13 cellular contexts compared by ENCODE assay signal in genomic region chr1:218823291-218823900, GRCh38.
DNase-seq lines count a peak whose midpoint lies in the region; ATAC-seq, FAIRE-seq and TF ChIP-seq lines count a peak whose summit lies in the region.
"Had no signal": no experiment of that assay in that cellular context is flagged by ENCODE, and none has a peak within 500 bp of the region (broad histone marks: within the 10 kb centered on the region; RNA-seq: fewer than 3 reads in every experiment).

No MANE protein-coding gene starts in this region.

- ATAC-seq in left colon: no peak

- FAIRE-seq in H54 (lab: Jason Lieb, UNC): peak; percentile 27
- FAIRE-seq: GM12892, islet of Langerhans had no signal

- DNase-seq in AG10803 (ENCODE audit: low read depth) (peak; percentile 87), H54 (ENCODE audit: insufficient read length, low spot score) (no peak), SJSA1 (ENCODE audit: low read depth in 1 of 2, low spot score in 2 of 2) (peak in 1 of 2 experiments; percentile 33), iris pigment epithelial cell (ENCODE audit: low read depth) (peak; percentile 98), left colon (no peak), NCI-H1092 (lab: John Stamatoyannopoulos, UW) (no peak), activated T-cell treated with anti-CD3 and anti-CD28 coated beads for 4 hours (no peak)
- DNase-seq in activated T-cell treated with anti-CD3 and anti-CD28 coated beads, Interleukin-2, amount 50 U/mL, for 48 hours: no peak
- DNase-seq: activated CD8-positive, alpha-beta memory T cell treated with anti-CD3 and anti-CD28 coated beads, Interleukin-2, amount 50 U/mL, for 48 hours; cortex of kidney; Karpas-422 had no signal

- no peak for TF ChIP-seq CTCF in AG10803 (conservative IDR thresholded peaks at IDR 0.05; ENCODE audit: low read length)

- H3K27ac ChIP-seq in SJSA1: peak overlapping the region; percentile 52

- H3K4me3 ChIP-seq in AG10803 (ENCODE audit: low read length) (no peak overlapping the region), SJSA1 (no peak overlapping the region)

- peaks cover 13% of the 10 kb centered on the region for H3K4me1 ChIP-seq in SJSA1 (replicated peaks)

- H3K27me3 ChIP-seq in SJSA1 (replicated peaks): no peaks in the 10 kb centered on the region

- intact Hi-C loops in left colon (cut with DNase I, micrococcal nuclease): no loop called here

- TF ChIP-seq POLR2A in H54 (IDR thresholded peaks at IDR 0.05; ENCODE audit: low read depth, low read length): no peak

- no peaks in the 10 kb centered on the region for H3K36me3 ChIP-seq in SJSA1

- no peaks in the 10 kb centered on the region for H3K9me3 ChIP-seq in SJSA1 (replicated peaks)

Comparison
In these comparisons a context has a peak if more than half of its experiments do, and no peak if none do; other contexts are left out.
1. DNase-seq: peak in AG10803 (single experiment) and iris pigment epithelial cell (single experiment); none in H54 (single experiment), activated T-cell treated with anti-CD3 and anti-CD28 coated beads, Interleukin-2, amount 50 U/mL, for 48 hours (0 of 2), left colon (0 of 2), NCI-H1092 (single experiment) and activated T-cell treated with anti-CD3 and anti-CD28 coated beads for 4 hours (single experiment).